In genomic region chr3:191889781-191890180, GRCh38 we compare ENCODE assay signal across 22 cellular contexts.
DNase-seq lines count a peak whose midpoint lies in the region; ATAC-seq and TF ChIP-seq lines count a peak whose summit lies in the region.
"Had no signal": no experiment of that assay in that cellular context is flagged by ENCODE, and none has a peak within 500 bp of the region (broad histone marks: within the 10 kb centered on the region; RNA-seq: fewer than 3 reads in every experiment).

No MANE protein-coding gene starts in this region.

- H3K36me3 ChIP-seq in neuron (ENCODE audit: insufficient read depth, low read length) (no peaks in the 10 kb centered on the region), psoas muscle (ENCODE audit: insufficient read depth in 1 of 2, low read depth in 1 of 2) (no peaks in the 10 kb centered on the region)

- ATAC-seq in psoas muscle (no peak), GM18498 (IDR thresholded peaks at IDR 0.05; ENCODE audit: unreplicated experiment) (no peak), HG02970 (IDR thresholded peaks at IDR 0.05; ENCODE audit: low FRiP score, unreplicated experiment) (no peak)
- ATAC-seq: GM12878 had no signal

- 59 to 71% (median 62%) methylated on average over 1 of the region's 1 CpG for WGBS in psoas muscle, 3 donors

- H3K9me3 ChIP-seq in neuron (ENCODE audit: low read length) (no peaks in the 10 kb centered on the region), psoas muscle (no peaks in the 10 kb centered on the region)

- H3K27me3 ChIP-seq in neuron (ENCODE audit: insufficient read depth, low read length): no peaks in the 10 kb centered on the region
- no peaks in the 10 kb centered on the region for H3K27me3 ChIP-seq in psoas muscle (ENCODE audit: insufficient read depth in 3 of 3, low read length in 2 of 3)

- TF ChIP-seq CTCF in psoas muscle (IDR thresholded peaks at IDR 0.05): no peak

- DNase-seq in ELR (ENCODE audit: low read depth) (peak; percentile 64), NCI-H226 (peak; percentile 77), astrocyte of the hippocampus (ENCODE audit: low read depth, low spot score) (peak; percentile 20), psoas muscle (no peak)
- DNase-seq: AML-193, DND-41, GF-D8, MM.1S, NCI-H1092, NCI-H146, NCI-H2029 treated with DMSO at 0.1 percent for 48 hours, NCI-H2171, NCI-H446, NCI-H526 treated with DMSO at 0.1 percent for 48 hours, RPMI8226, SHP77 treated with DMSO at 0.1 percent for 48 hours, T-helper 1 cell had no signal

- H3K4me3 ChIP-seq in neuron (ENCODE audit: low read length): no peak overlapping the region
- H3K4me3 ChIP-seq in psoas muscle: no peak overlapping the region
- H3K4me3 ChIP-seq: GM12878 had no signal

- H2AFZ ChIP-seq in neuron (ENCODE audit: low read depth, low read length): peak overlapping the region; percentile 26

- intact Hi-C loops in psoas muscle (cut with DNase I): no loop called here

- no peak overlapping the region for H3K27ac ChIP-seq in psoas muscle
- H3K27ac ChIP-seq: C4-2B had no signal

- H3K4me1 ChIP-seq in neuron (ENCODE audit: insufficient read depth, low read length) (peaks cover 4% of the 10 kb centered on the region), psoas muscle (no peaks in the 10 kb centered on the region)

Comparison
In these comparisons a context has a peak if more than half of its experiments do, and no peak if none do; other contexts are left out.
1. DNase-seq: peak in ELR (single experiment), NCI-H226 (single experiment) and astrocyte of the hippocampus (single experiment); none in psoas muscle (0 of 2).